Comparison of ENCODE assay signal across 1 cellular context in genomic region chr17:75034236-75034908, GRCh38.
A peak's percentile ranks its signal among the peaks of the same experiment; 100 is the strongest.
TF ChIP-seq lines count a peak whose summit lies in the region.

No MANE protein-coding gene starts in this region.

TF ChIP-seq in HepG2, 621 proteins besides CTCF, POLR2A, EP300 and RAD21 (continued from another document and continues in another):
- TF ChIP-seq ELK4 (CRISPR knock-in tag; IDR thresholded peaks at IDR 0.05; ENCODE audit: borderline replicate concordance), result peak; percentile 55; the same call in 1 of the 2 replicates
- peak; percentile 83 for TF ChIP-seq FOXA3 (CRISPR knock-in tag; IDR thresholded peaks at IDR 0.05)
- no peak; the same call in 1 of the 2 replicates for TF ChIP-seq ZNF333 (CRISPR knock-in tag; IDR thresholded peaks at IDR 0.05; ENCODE audit: borderline replicate concordance)
- TF ChIP-seq ZNF367 (CRISPR knock-in tag; IDR thresholded peaks at IDR 0.05; ENCODE audit: borderline replicate concordance), result no peak
- TF ChIP-seq AGO2 (optimal IDR thresholded peaks at IDR 0.05; ENCODE audit: low read depth, low read length), result no peak
- TF ChIP-seq TCF7 (IDR thresholded peaks at IDR 0.05; ENCODE audit: low read depth), result no peak
- TF ChIP-seq CENPBD1 (CRISPR knock-in tag; IDR thresholded peaks at IDR 0.05; ENCODE audit: borderline replicate concordance, low read depth), result 0 out of 2 replicates have a peak, but pooled peaks have one; percentile 37
- TF ChIP-seq HMGXB3 (CRISPR knock-in tag; IDR thresholded peaks at IDR 0.05; ENCODE audit: borderline replicate concordance), result peak; percentile 91
- no peak; the same call in none of the 2 replicates for TF ChIP-seq ZMYM4 (CRISPR knock-in tag; IDR thresholded peaks at IDR 0.05)
- TF ChIP-seq ZNF75D (CRISPR knock-in tag; IDR thresholded peaks at IDR 0.05; ENCODE audit: borderline replicate concordance), result 0 out of 2 replicates have a peak, but pooled peaks have one; percentile 14
- TF ChIP-seq ZNF510 (CRISPR knock-in tag; IDR thresholded peaks at IDR 0.05; ENCODE audit: low read depth), result no peak
- peak; percentile 66; the same call in 1 of the 2 replicates for TF ChIP-seq NPAS2 (CRISPR knock-in tag; IDR thresholded peaks at IDR 0.05; ENCODE audit: borderline replicate concordance)
- peak; percentile 3; the same call in 1 of the 2 replicates for TF ChIP-seq KLF6 (CRISPR knock-in tag; IDR thresholded peaks at IDR 0.05)
- TF ChIP-seq ZMYM2 (CRISPR knock-in tag; IDR thresholded peaks at IDR 0.05), result peak; percentile 99
- peak; percentile 82; the same call in 1 of the 2 replicates for TF ChIP-seq ZFP36L2 (CRISPR knock-in tag; IDR thresholded peaks at IDR 0.05)
- no peak for TF ChIP-seq ARNT (IDR thresholded peaks at IDR 0.05)
- TF ChIP-seq EHMT2 (IDR thresholded peaks at IDR 0.05; ENCODE audit: borderline replicate concordance, low read depth, low read length), result peak; percentile 15; the same call in 1 of the 2 replicates
- peak; percentile 88 for TF ChIP-seq ZNF792 (CRISPR knock-in tag; IDR thresholded peaks at IDR 0.05)
- no peak; the same call in none of the 2 replicates for TF ChIP-seq SMYD3 (CRISPR knock-in tag; IDR thresholded peaks at IDR 0.05)
- TF ChIP-seq SAFB2 (CRISPR knock-in tag; IDR thresholded peaks at IDR 0.05; ENCODE audit: borderline replicate concordance, low read depth), result peak; percentile 92
- TF ChIP-seq ZNF180 (CRISPR knock-in tag; IDR thresholded peaks at IDR 0.05; ENCODE audit: borderline replicate concordance, low read depth), result no peak
- peak; percentile 76; the same call in 1 of the 2 replicates for TF ChIP-seq RBAK (CRISPR knock-in tag; IDR thresholded peaks at IDR 0.05)
- peak; percentile 50; the same call in 1 of the 2 replicates for TF ChIP-seq DZIP1 (CRISPR knock-in tag; IDR thresholded peaks at IDR 0.05)
- TF ChIP-seq ZUFSP (CRISPR knock-in tag; IDR thresholded peaks at IDR 0.05; ENCODE audit: borderline replicate concordance), result no peak
- no peak for TF ChIP-seq KAT7 (CRISPR knock-in tag; IDR thresholded peaks at IDR 0.05; ENCODE audit: borderline replicate concordance)
- TF ChIP-seq IRF9 (CRISPR knock-in tag; IDR thresholded peaks at IDR 0.05; ENCODE audit: borderline replicate concordance), result peak; percentile 92; the same call in 1 of the 2 replicates
- TF ChIP-seq ZSCAN31 (CRISPR knock-in tag; IDR thresholded peaks at IDR 0.05; ENCODE audit: low read depth), result no peak; the same call in none of the 2 replicates
- no peak for TF ChIP-seq ZKSCAN1 (IDR thresholded peaks at IDR 0.05; ENCODE audit: low read length)
- peak; percentile 45; the same call in 1 of the 2 replicates for TF ChIP-seq ZNF275 (CRISPR knock-in tag; IDR thresholded peaks at IDR 0.05; ENCODE audit: borderline replicate concordance)
- TF ChIP-seq CERS6 (CRISPR knock-in tag; IDR thresholded peaks at IDR 0.05), result peak; percentile 17; the same call in 1 of the 2 replicates
- TF ChIP-seq SATB2 (CRISPR knock-in tag; IDR thresholded peaks at IDR 0.05), result peak; percentile 88
- no peak for TF ChIP-seq ZNF768 (CRISPR knock-in tag; IDR thresholded peaks at IDR 0.05)
- peak; percentile 77 for TF ChIP-seq GATAD2A (CRISPR knock-in tag; IDR thresholded peaks at IDR 0.05)
- TF ChIP-seq ZBTB1 (CRISPR knock-in tag; IDR thresholded peaks at IDR 0.05; ENCODE audit: borderline replicate concordance), result no peak
- TF ChIP-seq ZNF703 (CRISPR knock-in tag; IDR thresholded peaks at IDR 0.05; ENCODE audit: borderline replicate concordance), result no peak
- TF ChIP-seq ZNF747 (CRISPR knock-in tag; IDR thresholded peaks at IDR 0.05; ENCODE audit: borderline replicate concordance), result peak; percentile 50; the same call in 1 of the 2 replicates
- peak; percentile 96 for TF ChIP-seq ZNF451 (CRISPR knock-in tag; IDR thresholded peaks at IDR 0.05)
- no peak for TF ChIP-seq SP1 (IDR thresholded peaks at IDR 0.05)
- TF ChIP-seq SP1 (CRISPR knock-in tag; IDR thresholded peaks at IDR 0.05), result peak; percentile 75
- no peak for TF ChIP-seq SRSF4 (IDR thresholded peaks at IDR 0.05; ENCODE audit: low read depth, low read length, poor library complexity, severe bottlenecking)
- peak; percentile 89 for TF ChIP-seq NCOA1 (CRISPR knock-in tag; IDR thresholded peaks at IDR 0.05)
- TF ChIP-seq HDAC1 (CRISPR knock-in tag; IDR thresholded peaks at IDR 0.05), result peak; percentile 75
- TF ChIP-seq ZNF644 (CRISPR knock-in tag; IDR thresholded peaks at IDR 0.05; ENCODE audit: low read depth), result peak; percentile 49; the same call in 1 of the 2 replicates
- TF ChIP-seq IKZF4 (CRISPR knock-in tag; IDR thresholded peaks at IDR 0.05; ENCODE audit: borderline replicate concordance, low read depth, not compliant biosample characterization), result no peak
- peak; percentile 72; the same call in 1 of the 2 replicates for TF ChIP-seq ZBTB8A (CRISPR knock-in tag; IDR thresholded peaks at IDR 0.05; ENCODE audit: borderline replicate concordance, low read depth)
- TF ChIP-seq REL (CRISPR knock-in tag; conservative IDR thresholded peaks at IDR 0.05), result no peak
- no peak for TF ChIP-seq SOX6 (IDR thresholded peaks at IDR 0.05)
- TF ChIP-seq SOX6 (CRISPR knock-in tag; IDR thresholded peaks at IDR 0.05), result peak; percentile 27; the same call in 1 of the 2 replicates
- TF ChIP-seq ISX (CRISPR knock-in tag; conservative IDR thresholded peaks at IDR 0.05), result peak; percentile 96
- TF ChIP-seq RXRA (CRISPR knock-in tag; IDR thresholded peaks at IDR 0.05), result peak; percentile 12; the same call in 1 of the 2 replicates
- TF ChIP-seq ZBTB44 (CRISPR knock-in tag; IDR thresholded peaks at IDR 0.05), result no peak; the same call in 1 of the 2 replicates
